Comparison of ENCODE assay signal across 8 cellular contexts in genomic region chr15:84657748-84658079, GRCh38. TPM values are rescaled to one million over a fixed set of nuclear protein-coding genes. Genes with fewer than 3 reads are reported as not detected.
A peak's percentile ranks its signal among the peaks of the same experiment; 100 is the strongest.
DNase-seq lines count a peak whose midpoint lies in the region; ATAC-seq and TF ChIP-seq lines count a peak whose summit lies in the region.

No MANE protein-coding gene starts in this region.

- intact Hi-C loops in right cardiac atrium (cut with DNase I), result loop anchor here in 3 of 4 donors (10.0 kb wide), 5 partner anchors 53 to 267 kb away; partner anchors contain the start of genes ALPK3 (in 1 of the 3), ZNF592 (in 1 of the 3) and ZSCAN2 (in 1 of the 3)

- H3F3A ChIP-seq in GM23248 (ENCODE audit: insufficient read depth), result peaks cover 27% of the 10 kb centered on the region

- TF ChIP-seq CTCF in WERI-Rb-1 (IDR thresholded peaks at IDR 0.05; ENCODE audit: low read depth, low read length), result no peak

- peaks cover 13% of the 10 kb centered on the region for H3K79me2 ChIP-seq in GM23248 (ENCODE audit: insufficient read depth)

- H3K27me3 ChIP-seq in GM23248 (replicated peaks; ENCODE audit: insufficient read depth), result no peaks in the 10 kb centered on the region
- H3K27me3 ChIP-seq in WERI-Rb-1 (ENCODE audit: insufficient read depth, low read depth, severe bottlenecking), result no peaks in the 10 kb centered on the region
- H3K27me3 ChIP-seq in right cardiac atrium (ENCODE audit: control insufficient read depth, insufficient read depth), result no peaks in the 10 kb centered on the region

- H2AFZ ChIP-seq in GM23248, result peak overlapping the region; percentile 77

- DNase-seq in GM23248 (no peak), WERI-Rb-1 (no peak), right cardiac atrium (no peak), activated gamma-delta T cell treated with Interleukin-2 at 50 U/mL for 16 hours (no peak), NCI-H2029 (lab: John Stamatoyannopoulos, UW) (no peak)

- H3K36me3 ChIP-seq in GM23248 (ENCODE audit: low read depth), result no peaks in the 10 kb centered on the region
- H3K36me3 ChIP-seq in WERI-Rb-1, result peaks cover 3% of the 10 kb centered on the region

- H3K27ac ChIP-seq in GM23248 (0 out of 2 replicates have a peak overlapping the region, but pooled peaks have one; percentile 42), WERI-Rb-1 (0 out of 2 replicates have a peak overlapping the region, but pooled peaks have one; percentile 32), right cardiac atrium (ENCODE audit: low read length) (no peak overlapping the region), skin epidermis (peak overlapping the region in 20 of 21 experiments; percentile 24 to 88 (median 76))

- 21 to 26% methylated on average over 17 of the region's 17 CpGs for WGBS in GM23248 (ENCODE audit: low coverage in 1 of 2, low lambda C conversion rate in 2 of 2, missing lambda C conversion rate in 2 of 2), 2 experiments
- WGBS in right cardiac atrium, result 19% methylated on average over 17 of the region's 17 CpGs

- H3K4me3 ChIP-seq in GM23248 (peak overlapping the region; percentile 67), WERI-Rb-1 (ENCODE audit: low read depth, low read length) (peak overlapping the region; percentile 52), right cardiac atrium (ENCODE audit: low read length) (peak overlapping the region; percentile 65), skin epidermis (peak overlapping the region; percentile 46 to 70 (median 54))

- peak overlapping the region; percentile 81 for H3K9ac ChIP-seq in GM23248

- no peak for ATAC-seq in right cardiac atrium
- no peak for ATAC-seq in activated CD4-positive, CD25-positive, alpha-beta regulatory T cell treated with anti-CD3 and anti-CD28 coated beads, Interleukin-2, amount 50 U/mL, for 24 hours
- ATAC-seq in HG03378 (IDR thresholded peaks at IDR 0.05; ENCODE audit: unreplicated experiment), result no peak

- H3K9me2 ChIP-seq in GM23248 (ENCODE audit: insufficient read depth), result no peaks in the 10 kb centered on the region

- H3K9me3 ChIP-seq in GM23248 (ENCODE audit: low read depth) (no peaks in the 10 kb centered on the region), WERI-Rb-1 (ENCODE audit: severe bottlenecking) (no peaks in the 10 kb centered on the region), right cardiac atrium (ENCODE audit: control insufficient read depth, low read length) (no peaks in the 10 kb centered on the region)

- H4K20me1 ChIP-seq in GM23248 (ENCODE audit: insufficient read depth), result no peaks in the 10 kb centered on the region

- H3K4me2 ChIP-seq in GM23248 (ENCODE audit: unreplicated experiment), result peak overlapping the region; percentile 61

- in situ Hi-C loops in GM23248 (cut with MboI), result loop anchor here (10.0 kb wide), 1 partner anchor 267 kb away; no protein-coding TSS in a partner anchor

- H3K4me1 ChIP-seq in GM23248 (ENCODE audit: insufficient read depth) (peaks cover 14% of the 10 kb centered on the region), right cardiac atrium (ENCODE audit: control insufficient read depth, insufficient read depth, low read length) (peaks cover 15% of the 10 kb centered on the region)

RNA-seq across cellular contexts. Expression of gene NMB, which starts 0.3 kb away (rescaled TPM):
- 7.7 and 14.0 TPM in 2 replicates for total RNA-seq in GM23248 (2014; rRNA removed; shearing (Covaris generic))
- polyA plus RNA-seq in GM23248 (2016; fragmentation: Nextera tagmentation; extraction: Ambion mirVana), result 8.2 and 11.1 TPM in 2 replicates
- total RNA-seq in right cardiac atrium, result 1 to 10 TPM in 3 of 4 donors, under 1 TPM in 1; 0.96 to 4.7 (median 2.1) TPM
- 6.9 TPM for polyA plus RNA-seq in right cardiac atrium

RNA-seq across cellular contexts. Expression of gene WDR73, which starts 3.6 kb away (rescaled TPM):
- total RNA-seq in GM23248 (2014; rRNA removed; shearing (Covaris generic)), result 26.0 and 31.9 TPM in 2 replicates
- polyA plus RNA-seq in GM23248 (2016; fragmentation: Nextera tagmentation; extraction: Ambion mirVana), result 25.2 and 25.6 TPM in 2 replicates
- 10 to 100 TPM; 13.7 to 18.8 (median 17.0) TPM for total RNA-seq in right cardiac atrium
- 10.7 TPM for polyA plus RNA-seq in right cardiac atrium

RNA-seq across cellular contexts. Expression of gene ZSCAN2, which starts 56.9 kb away (rescaled TPM):
- total RNA-seq in GM23248 (2014; rRNA removed; shearing (Covaris generic)), result 3.4 and 15.0 TPM in 2 replicates
- 2.8 and 2.9 TPM in 2 replicates for polyA plus RNA-seq in GM23248 (2016; fragmentation: Nextera tagmentation; extraction: Ambion mirVana)
- total RNA-seq in right cardiac atrium, result 1 to 10 TPM; 3.6 to 6.4 (median 5.2) TPM
- polyA plus RNA-seq in right cardiac atrium, result 4.0 TPM

RNA-seq across cellular contexts. Expression of gene SEC11A, which starts 58.2 kb away (rescaled TPM):
- total RNA-seq in GM23248 (2014; rRNA removed; shearing (Covaris generic)), result 223 and 257 TPM in 2 replicates
- polyA plus RNA-seq in GM23248 (2016; fragmentation: Nextera tagmentation; extraction: Ambion mirVana) (214 and 217 TPM in 2 replicates), right cardiac atrium (92.2 TPM)
- total RNA-seq in right cardiac atrium, result 10 to 100 TPM; 86.2 to 91.6 (median 88.1) TPM
